ENCODE assay signal across 1 cellular context in genomic region chr1:21305155-21305899, GRCh38.
TF ChIP-seq lines count a peak whose summit lies in the region.

No MANE protein-coding gene starts in this region.

TF ChIP-seq in WTC11, 78 proteins besides CTCF, POLR2A, EP300 and RAD21 (continued from another document):
- TF ChIP-seq ZNF416 (CRISPR knock-in tag; IDR thresholded peaks at IDR 0.05) (no peak), TP53 (CRISPR knock-in tag; IDR thresholded peaks at IDR 0.05) (no peak), ATF2 (CRISPR knock-in tag; IDR thresholded peaks at IDR 0.05; ENCODE audit: borderline replicate concordance, low read depth) (no peak), RORB (CRISPR knock-in tag; IDR thresholded peaks at IDR 0.05) (no peak), TEAD4 (CRISPR knock-in tag; IDR thresholded peaks at IDR 0.05) (no peak), ZNF425 (CRISPR knock-in tag; conservative IDR thresholded peaks at IDR 0.05) (no peak), ZNF138 (CRISPR knock-in tag; conservative IDR thresholded peaks at IDR 0.05) (no peak), GTF2I (CRISPR knock-in tag; conservative IDR thresholded peaks at IDR 0.05) (no peak), ZNF219 (CRISPR knock-in tag; IDR thresholded peaks at IDR 0.05; ENCODE audit: borderline replicate concordance) (no peak), ZNF396 (CRISPR knock-in tag; IDR thresholded peaks at IDR 0.05; ENCODE audit: borderline replicate concordance) (no peak), ATF3 (CRISPR knock-in tag; conservative IDR thresholded peaks at IDR 0.05) (no peak), ATF1 (CRISPR knock-in tag; IDR thresholded peaks at IDR 0.05) (no peak), NR3C1 (CRISPR knock-in tag; conservative IDR thresholded peaks at IDR 0.05; ENCODE audit: low read depth) (no peak)
